Comparison of ENCODE assay signal across 8 cellular contexts in the genomic region with DNA sequence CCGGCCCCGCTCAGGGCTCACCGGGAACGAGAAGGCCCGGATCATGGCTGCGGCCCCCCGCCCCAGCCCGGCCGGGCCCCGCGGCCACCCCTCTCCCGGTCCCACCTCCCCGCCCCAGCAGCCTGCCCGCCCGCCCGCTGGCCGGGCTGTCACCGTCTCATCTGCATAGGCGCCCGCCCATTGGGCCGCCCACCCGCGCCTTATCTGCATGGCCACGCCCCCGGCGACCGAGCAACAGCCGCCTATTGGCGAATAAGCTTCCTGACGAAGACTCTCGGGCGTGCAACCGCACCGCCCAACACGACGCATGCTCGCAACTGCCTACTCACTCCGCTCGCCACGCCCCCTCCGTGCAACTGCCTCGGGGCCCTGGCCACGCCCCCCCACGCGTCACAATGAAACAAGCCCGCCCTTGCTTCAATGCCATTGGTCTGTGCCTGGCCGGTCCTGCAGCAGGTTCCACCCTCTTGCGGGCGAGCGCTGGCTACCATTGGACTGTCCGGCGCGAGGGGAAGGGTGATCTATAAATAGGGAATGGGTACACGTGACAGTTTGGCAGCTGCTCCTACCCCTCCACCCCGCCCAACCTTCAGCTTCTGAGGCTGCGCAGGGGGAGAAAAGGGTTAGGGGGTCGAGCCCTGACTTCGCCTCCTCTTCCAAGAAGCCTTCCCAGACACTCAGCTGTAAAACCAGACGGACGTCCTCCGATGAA. TPM values are rescaled to one million over a fixed set of nuclear protein-coding genes. Genes with fewer than 3 reads are reported as not detected.
DNase-seq lines count a peak whose midpoint lies in the region; ATAC-seq, FAIRE-seq and TF ChIP-seq lines count a peak whose summit lies in the region.

A gene with protein sequence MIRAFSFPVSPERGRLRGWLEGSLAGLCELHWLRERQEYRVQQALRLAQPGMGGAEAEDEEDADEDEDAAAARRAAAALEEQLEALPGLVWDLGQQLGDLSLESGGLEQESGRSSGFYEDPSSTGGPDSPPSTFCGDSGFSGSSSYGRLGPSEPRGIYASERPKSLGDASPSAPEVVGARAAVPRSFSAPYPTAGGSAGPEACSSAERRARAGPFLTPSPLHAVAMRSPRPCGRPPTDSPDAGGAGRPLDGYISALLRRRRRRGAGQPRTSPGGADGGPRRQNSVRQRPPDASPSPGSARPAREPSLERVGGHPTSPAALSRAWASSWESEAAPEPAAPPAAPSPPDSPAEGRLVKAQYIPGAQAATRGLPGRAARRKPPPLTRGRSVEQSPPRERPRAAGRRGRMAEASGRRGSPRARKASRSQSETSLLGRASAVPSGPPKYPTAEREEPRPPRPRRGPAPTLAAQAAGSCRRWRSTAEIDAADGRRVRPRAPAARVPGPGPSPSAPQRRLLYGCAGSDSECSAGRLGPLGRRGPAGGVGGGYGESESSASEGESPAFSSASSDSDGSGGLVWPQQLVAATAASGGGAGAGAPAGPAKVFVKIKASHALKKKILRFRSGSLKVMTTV (minus strand): TSS at position 163 of the 712 bp plus-strand sequence. CDS start 118 bp downstream, at position 45.

- no peaks in the 10 kb centered on the region for H3K36me3 ChIP-seq in kidney epithelial cell (ENCODE audit: control insufficient read depth, insufficient read depth, low read length)

- H3K27me3 ChIP-seq in kidney epithelial cell (ENCODE audit: control insufficient read depth, insufficient read depth, low read length): peaks cover 25% of the 10 kb centered on the region

- TF ChIP-seq CTCF in kidney epithelial cell (IDR thresholded peaks at IDR 0.05; ENCODE audit: insufficient read depth, low read length, poor library complexity, severe bottlenecking): no peak

- peak; percentile 95 for ATAC-seq in GM19324 (IDR thresholded peaks at IDR 0.05; ENCODE audit: low FRiP score, unreplicated experiment)
- peak; percentile 82 for ATAC-seq in HG03457 (IDR thresholded peaks at IDR 0.05; ENCODE audit: unreplicated experiment)

- peak within 1 kb of the TSS; percentile 38 for H3K4me3 ChIP-seq in kidney epithelial cell (ENCODE audit: low read depth, low read length)

- peak; percentile 73 for FAIRE-seq in colon (lab: Jason Lieb, UNC)

- peak; percentile 99 for DNase-seq in AML-193 (lab: John Stamatoyannopoulos, UW)
- peak; percentile 99 for DNase-seq in NCI-H524 (lab: John Stamatoyannopoulos, UW)
- DNase-seq in activated CD4-positive, alpha-beta T cell treated with anti-CD3 and anti-CD28 coated beads for 48 hours: peak; percentile 100
- peak; percentile 97 for DNase-seq in kidney epithelial cell (ENCODE audit: low read depth)
- DNase-seq in stimulated activated CD4-positive, alpha-beta T cell treated with anti-CD3 and anti-CD28 coated beads, Interleukin-15, amount 100 ng/mL, for 1 hour (ENCODE audit: low read depth in 1 of 2, low spot score in 1 of 2): peak; percentile 99 to 100

RNA-seq across cellular contexts. Expression of the gene that starts here (rescaled TPM):
- 0.14 and 0.33 TPM in 2 replicates for total RNA-seq in kidney epithelial cell

Comparison
In these comparisons a context has a peak if more than half of its experiments do, and no peak if none do; other contexts are left out.
1. Peak in every context shown above with its lines: DNase-seq, ATAC-seq and H3K4me3 ChIP-seq.
2. Peak in DNase-seq and H3K4me3 ChIP-seq in kidney epithelial cell; RNA of the gene not detected or under 1 TPM.